Comparison of ENCODE assay signal across 14 cellular contexts in the genomic region with DNA sequence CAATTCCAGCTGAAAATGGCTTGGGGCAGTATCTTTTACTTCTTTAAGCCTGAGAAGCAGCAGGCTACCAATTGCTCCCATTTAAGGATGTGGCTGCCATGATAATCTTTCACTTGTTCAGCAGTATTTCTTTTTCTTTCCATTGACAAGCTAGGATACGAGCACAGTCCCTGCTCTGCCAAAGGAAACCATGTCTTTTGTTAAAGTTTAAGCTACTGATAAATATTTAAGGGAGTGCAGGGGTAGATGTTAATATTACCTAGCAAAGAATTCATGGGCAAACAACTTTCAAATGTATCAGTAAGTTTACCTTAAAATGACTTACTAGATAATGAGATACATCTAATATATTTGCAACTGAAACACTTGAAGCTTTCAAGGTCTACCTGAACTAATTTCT.
DNase-seq lines count a peak whose midpoint lies in the region; ATAC-seq and TF ChIP-seq lines count a peak whose summit lies in the region.
"Had no signal": no experiment of that assay in that cellular context is flagged by ENCODE, and none has a peak within 500 bp of the region (broad histone marks: within the 10 kb centered on the region; RNA-seq: fewer than 3 reads in every experiment).

No MANE protein-coding gene starts in this region.

- DNase-seq in SK-N-MC (ENCODE audit: low read depth, low spot score) (peak; percentile 77), left kidney (ENCODE audit: low read depth, low spot score) (peak; percentile 37), progenitor cell of endocrine pancreas (ENCODE audit: low spot score, unreplicated experiment) (no peak), RPMI8226 (no peak)
- DNase-seq: C1 segment of cervical spinal cord; CD4-positive, alpha-beta memory T cell; COR-L47; DMS153; DND-41; GM23248; H7; HCEC 1CT had no signal

- H3K9me3 ChIP-seq in SK-N-MC (ENCODE audit: low read depth, low read length), result no peaks in the 10 kb centered on the region

- TF ChIP-seq CTCF in progenitor cell of endocrine pancreas (IDR thresholded peaks at IDR 0.05; ENCODE audit: unreplicated experiment), result no peak

- H3K4me3 Mint-ChIP-seq in progenitor cell of endocrine pancreas (ENCODE audit: low read depth), result no peak overlapping the region
- H3K4me3 Mint-ChIP-seq: CD4-positive, alpha-beta memory T cell had no signal

- H3K27me3 Mint-ChIP-seq in progenitor cell of endocrine pancreas, result no peaks in the 10 kb centered on the region

- ATAC-seq in HG03039 (IDR thresholded peaks at IDR 0.05; ENCODE audit: unreplicated experiment) (no peak), GM21447 (IDR thresholded peaks at IDR 0.05; ENCODE audit: unreplicated experiment) (no peak)

- no peaks in the 10 kb centered on the region for H3K36me3 ChIP-seq in SK-N-MC (ENCODE audit: insufficient read depth, low read length)

- no peaks in the 10 kb centered on the region for H3K36me3 Mint-ChIP-seq in progenitor cell of endocrine pancreas (ENCODE audit: insufficient read depth)
- H3K36me3 Mint-ChIP-seq: CD4-positive, alpha-beta memory T cell had no signal

- H3K9ac ChIP-seq in SK-N-MC (ENCODE audit: insufficient read length), result no peak overlapping the region
- H3K9ac ChIP-seq: GM23248 had no signal

- peak overlapping the region; percentile 44 for H3K27ac Mint-ChIP-seq in progenitor cell of endocrine pancreas
- H3K27ac Mint-ChIP-seq: CD4-positive, alpha-beta memory T cell had no signal

- H3K4me3 ChIP-seq in SK-N-MC, result peak overlapping the region; percentile 38
- H3K4me3 ChIP-seq: GM23248 had no signal

- H3K9me3 Mint-ChIP-seq in progenitor cell of endocrine pancreas (ENCODE audit: low read depth), result no peaks in the 10 kb centered on the region
- H3K9me3 Mint-ChIP-seq: CD4-positive, alpha-beta memory T cell had no signal

- no peak overlapping the region for H3K27ac ChIP-seq in SK-N-MC
- H3K27ac ChIP-seq: GM23248 had no signal

- H3K4me1 Mint-ChIP-seq in progenitor cell of endocrine pancreas (ENCODE audit: low read depth), result peaks cover 10% of the 10 kb centered on the region
- H3K4me1 Mint-ChIP-seq: CD4-positive, alpha-beta memory T cell had no signal

Comparison
In these comparisons a context has a peak if more than half of its experiments do, and no peak if none do; other contexts are left out.
1. DNase-seq: peak in SK-N-MC (single experiment) and left kidney (single experiment); none in progenitor cell of endocrine pancreas (single experiment) and RPMI8226 (single experiment).